In the genomic region with DNA sequence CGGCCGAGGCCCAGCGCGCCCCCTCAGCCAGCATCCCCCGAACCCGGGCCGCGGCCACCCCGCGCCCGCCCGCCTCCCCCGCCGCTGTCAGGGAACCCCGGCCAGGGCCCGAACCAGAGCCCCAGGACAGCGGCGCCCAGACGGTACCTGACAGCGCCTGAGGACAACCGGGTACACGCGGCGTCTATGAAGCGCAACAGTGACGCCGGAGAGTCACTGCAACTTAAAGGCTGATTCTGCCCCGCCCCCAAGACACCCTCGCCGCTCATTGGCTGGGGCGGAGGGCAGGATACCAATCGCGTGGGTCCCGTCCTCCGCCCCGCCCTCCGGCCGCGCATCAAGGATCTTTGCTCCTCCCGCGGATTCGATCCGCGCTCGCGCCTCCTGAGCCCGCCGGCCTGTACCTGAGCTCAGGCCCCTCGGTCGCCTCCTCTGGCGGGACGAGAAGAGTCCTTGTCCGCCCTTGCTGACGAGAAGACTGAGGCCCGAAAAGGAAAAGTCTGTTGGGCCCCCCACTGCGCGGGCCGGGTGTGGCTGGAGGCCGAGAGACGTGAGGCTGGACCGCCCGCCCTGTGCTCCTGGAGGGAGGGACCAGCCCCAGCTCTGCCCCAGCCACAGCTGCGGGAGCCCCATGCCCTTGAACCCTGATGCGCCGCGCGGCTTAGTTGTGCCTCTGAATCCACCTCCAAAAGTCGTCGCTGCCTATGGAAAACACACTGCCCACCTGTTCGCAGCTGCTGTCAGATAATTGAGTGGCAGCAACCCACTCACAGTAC, we compare ENCODE assay signal across 8 cellular contexts. TPM values are rescaled to one million over a fixed set of nuclear protein-coding genes. Genes with fewer than 3 reads are reported as not detected.
DNase-seq lines count a peak whose midpoint lies in the region; ATAC-seq and TF ChIP-seq lines count a peak whose summit lies in the region.

A gene (minus strand): TSS at position 198 of the 776 bp plus-strand sequence. CDS start 6,752 bp downstream, outside the sequence.

- ATAC-seq in GM19468 (IDR thresholded peaks at IDR 0.05; ENCODE audit: extremely low read depth, unreplicated experiment) (peak; percentile 86), lung (ENCODE audit: insufficient read depth, low FRiP score) (peak; percentile 95)

- POLR2A ChIA-PET in CD8-positive, alpha-beta memory T cell (lab: Charles Lee) = interaction anchor here (0.5 to 2.5 kb wide), 4 partner anchors 15 to 359 kb away, joined by 3 to 6 read pairs (median 4); a partner anchor contains a TSS
- POLR2A ChIA-PET in activated CD8-positive, alpha-beta memory T cell treated with anti-CD3 and anti-CD28 coated beads for 36 hours (lab: Charles Lee) = interaction anchor here (0.6 to 1.0 kb wide), 5 partner anchors 25 to 742 kb away, joined by 3 to 7 read pairs (median 5); a partner anchor contains a TSS

- peaks cover 21 to 37% (median 24%) of the 10 kb centered on the region in 3 donors for H3K4me1 Mint-ChIP-seq in CD8-positive, alpha-beta memory T cell

- peak within 1 kb of the TSS; percentile 81 to 95 (median 85) for H3K4me3 Mint-ChIP-seq in CD8-positive, alpha-beta memory T cell

- peaks cover 4 to 9% of the 10 kb centered on the region in 2 donors for H3K27me3 Mint-ChIP-seq in CD8-positive, alpha-beta memory T cell

- H3K4me1 ChIP-seq in CD8-positive, alpha-beta memory T cell (ENCODE audit: insufficient read depth, low read length) = peaks cover 13% of the 10 kb centered on the region
- peaks cover 3 to 8% of the 10 kb centered on the region in 2 donors for H3K4me1 ChIP-seq in lung (ENCODE audit: control insufficient read depth in 2 of 2, insufficient read depth in 2 of 2, low read length in 2 of 2)

- 3% methylated on average over 70 of the region's 70 CpGs for WGBS in lung, 2 donors

- H3K27ac Mint-ChIP-seq in CD8-positive, alpha-beta memory T cell = peak within 1 kb of the TSS; percentile 63 to 96 (median 84)

- no peaks in the 10 kb centered on the region for H3K27me3 ChIP-seq in CD8-positive, alpha-beta memory T cell (ENCODE audit: insufficient read depth, low read length, poor library complexity, severe bottlenecking)
- no peaks in the 10 kb centered on the region for H3K27me3 ChIP-seq in lung (ENCODE audit: control insufficient read depth, insufficient read depth)

- peak; percentile 93 to 96 (median 94) for DNase-seq in CD8-positive, alpha-beta memory T cell
- DNase-seq in HS-5 (ENCODE audit: low read depth) (peak; percentile 76), NOMO-1 treated with DMSO at 0.1 percent for 48 hours (lab: John Stamatoyannopoulos, UW; ENCODE audit: unreplicated experiment) (peak; percentile 94), lung (ENCODE audit: low spot score) (peak; percentile 96)
- peak; percentile 95 for DNase-seq in effector CD8-positive, alpha-beta T cell (lab: John Stamatoyannopoulos, UW)
- peak; percentile 89 to 97 (median 91) for DNase-seq in stimulated activated CD4-positive, alpha-beta T cell treated with anti-CD3 and anti-CD28 coated beads, TNF-alpha, amount 100 ng/mL, for 24 hours (ENCODE audit: low read depth in 3 of 3)

- CTCF ChIA-PET in CD8-positive, alpha-beta memory T cell (lab: Charles Lee) = interaction anchor here (0.9 to 1.2 kb wide), 5 partner anchors 9 to 1258 kb away, joined by 3 to 7 read pairs (median 4); no protein-coding TSS in a partner anchor
- CTCF ChIA-PET in activated CD8-positive, alpha-beta memory T cell treated with anti-CD3 and anti-CD28 coated beads for 36 hours (lab: Charles Lee) = interaction anchor here (0.7 to 2.9 kb wide), 4 partner anchors 15 to 41 kb away, joined by 3 to 10 read pairs (median 3); no protein-coding TSS in a partner anchor

- H3K27ac ChIP-seq in CD8-positive, alpha-beta memory T cell (ENCODE audit: low read depth, low read length) = peak within 1 kb of the TSS; percentile 65
- peak within 1 kb of the TSS; percentile 79 to 90 for H3K27ac ChIP-seq in lung (ENCODE audit: low read depth in 1 of 2, low read length in 1 of 2)

- no peak for TF ChIP-seq CTCF in lung (IDR thresholded peaks at IDR 0.05; ENCODE audit: control extremely low read depth, extremely low read depth)

- no peaks in the 10 kb centered on the region for H3K9me3 Mint-ChIP-seq in CD8-positive, alpha-beta memory T cell

- peak within 1 kb of the TSS; percentile 63 for H3K4me3 ChIP-seq in CD8-positive, alpha-beta memory T cell (ENCODE audit: low read length)
- peak within 1 kb of the TSS; percentile 84 for H3K4me3 ChIP-seq in lung

- no peaks in the 10 kb centered on the region for H3K36me3 ChIP-seq in CD8-positive, alpha-beta memory T cell (ENCODE audit: insufficient read depth, low read length)
- H3K36me3 ChIP-seq in lung (ENCODE audit: control insufficient read depth in 2 of 2, insufficient read depth in 2 of 2, low read length in 2 of 2) = no peaks in the 10 kb centered on the region

- H3K9me3 ChIP-seq in CD8-positive, alpha-beta memory T cell (ENCODE audit: low read length) = no peaks in the 10 kb centered on the region
- no peaks in the 10 kb centered on the region for H3K9me3 ChIP-seq in lung (ENCODE audit: control insufficient read depth in 2 of 2, insufficient read depth in 1 of 2, low read length in 1 of 2)

- H3K36me3 Mint-ChIP-seq in CD8-positive, alpha-beta memory T cell = peaks cover 0 to 2% (median 0%) of the 10 kb centered on the region in 3 donors

RNA-seq across cellular contexts. Expression of the gene that starts here (rescaled TPM):
- total RNA-seq in CD8-positive, alpha-beta memory T cell = 10 to 100 TPM; 44.1 to 46.8 TPM
- 69.5 TPM for polyA plus RNA-seq in CD8-positive, alpha-beta memory T cell
- total RNA-seq in activated CD8-positive, alpha-beta memory T cell treated with anti-CD3 and anti-CD28 coated beads for 36 hours = 10 to 100 TPM; 48.2 to 49.2 TPM
- total RNA-seq in lung = 10 to 100 TPM; 50.2 to 75.3 TPM
- 10 to 100 TPM; 26.2 to 57.1 TPM for polyA plus RNA-seq in lung

Comparison
In these comparisons a context has a peak if more than half of its experiments do, and no peak if none do; other contexts are left out.
1. Peak in every context shown above with its lines: DNase-seq, ATAC-seq, H3K4me3 ChIP-seq and H3K27ac ChIP-seq.